ENCODE assay signal across 1 cellular context in the genomic region with DNA sequence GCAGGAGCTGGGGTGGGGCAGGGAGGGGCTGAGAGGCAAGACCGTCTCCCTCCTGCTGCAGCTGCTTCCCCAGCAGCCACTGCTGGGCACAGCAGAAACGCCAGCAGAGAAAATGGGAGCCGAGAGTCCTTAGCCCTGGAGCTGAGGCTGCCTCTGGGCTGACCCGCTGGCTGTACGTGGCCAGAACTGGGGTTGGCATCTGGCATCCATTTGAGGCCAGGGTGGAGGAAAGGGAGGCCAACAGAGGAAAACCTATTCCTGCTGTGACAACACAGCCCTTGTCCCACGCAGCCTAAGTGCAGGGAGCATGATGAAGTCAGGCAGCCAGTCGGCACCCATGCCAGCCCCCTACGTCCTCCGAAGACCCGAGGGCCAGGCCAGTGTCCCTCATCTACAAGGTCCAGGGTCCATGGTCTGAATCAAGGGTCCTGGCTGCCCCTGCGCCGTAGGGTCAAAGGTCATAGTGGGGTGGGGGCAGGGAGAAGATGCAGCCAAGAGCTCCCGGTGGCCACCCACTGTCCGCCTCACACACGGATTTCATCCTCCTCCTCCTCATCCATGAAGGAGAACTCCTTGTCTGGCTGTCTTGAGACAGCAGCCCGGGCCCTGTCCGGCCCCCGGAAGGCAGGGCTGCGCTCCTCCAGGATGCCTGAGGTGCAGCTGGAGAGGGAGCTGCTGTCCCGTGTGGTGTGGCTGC.
A peak's percentile ranks its signal among the peaks of the same experiment; 100 is the strongest.
TF ChIP-seq lines count a peak whose summit lies in the region.

No MANE protein-coding gene starts in this region.

TF ChIP-seq in HEK293, 187 proteins besides CTCF, POLR2A, EP300 and RAD21 (continued from another document):
- TF ChIP-seq ZNF341 (tag by site-specific recombination; IDR thresholded peaks at IDR 0.05; ENCODE audit: low read depth) (peak; percentile 23; the same call in 1 of the 2 replicates), GLI2 (tag by site-specific recombination; IDR thresholded peaks at IDR 0.05; ENCODE audit: borderline replicate concordance, low read depth) (no peak), ZIC2 (tag by site-specific recombination; IDR thresholded peaks at IDR 0.05) (peak; percentile 44; the same call in 1 of the 2 replicates), ZNF138 (tag by site-specific recombination; IDR thresholded peaks at IDR 0.05; ENCODE audit: borderline replicate concordance) (no peak), ZNF600 (tag by site-specific recombination; IDR thresholded peaks at IDR 0.05) (peak; percentile 28; the same call in 1 of the 2 replicates)
